ENCODE assay signal across 1 cellular context in genomic region chr20:51014797-51015722, GRCh38.
TF ChIP-seq lines count a peak whose summit lies in the region.

No MANE protein-coding gene starts in this region.

TF ChIP-seq in SK-N-SH, 30 proteins besides CTCF, POLR2A, EP300 and RAD21 (continued from another document):
- TF ChIP-seq, protein P1, sequence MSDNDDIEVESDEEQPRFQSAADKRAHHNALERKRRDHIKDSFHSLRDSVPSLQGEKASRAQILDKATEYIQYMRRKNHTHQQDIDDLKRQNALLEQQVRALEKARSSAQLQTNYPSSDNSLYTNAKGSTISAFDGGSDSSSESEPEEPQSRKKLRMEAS (IDR thresholded peaks at IDR 0.05; ENCODE audit: low read depth) = no peak
- TF ChIP-seq GATA2 (CRISPR knock-in tag; IDR thresholded peaks at IDR 0.05) = no peak
- peak; percentile 78 for TF ChIP-seq SMC3 (IDR thresholded peaks at IDR 0.05; ENCODE audit: low read depth, low read length)
- TF ChIP-seq, protein P2, sequence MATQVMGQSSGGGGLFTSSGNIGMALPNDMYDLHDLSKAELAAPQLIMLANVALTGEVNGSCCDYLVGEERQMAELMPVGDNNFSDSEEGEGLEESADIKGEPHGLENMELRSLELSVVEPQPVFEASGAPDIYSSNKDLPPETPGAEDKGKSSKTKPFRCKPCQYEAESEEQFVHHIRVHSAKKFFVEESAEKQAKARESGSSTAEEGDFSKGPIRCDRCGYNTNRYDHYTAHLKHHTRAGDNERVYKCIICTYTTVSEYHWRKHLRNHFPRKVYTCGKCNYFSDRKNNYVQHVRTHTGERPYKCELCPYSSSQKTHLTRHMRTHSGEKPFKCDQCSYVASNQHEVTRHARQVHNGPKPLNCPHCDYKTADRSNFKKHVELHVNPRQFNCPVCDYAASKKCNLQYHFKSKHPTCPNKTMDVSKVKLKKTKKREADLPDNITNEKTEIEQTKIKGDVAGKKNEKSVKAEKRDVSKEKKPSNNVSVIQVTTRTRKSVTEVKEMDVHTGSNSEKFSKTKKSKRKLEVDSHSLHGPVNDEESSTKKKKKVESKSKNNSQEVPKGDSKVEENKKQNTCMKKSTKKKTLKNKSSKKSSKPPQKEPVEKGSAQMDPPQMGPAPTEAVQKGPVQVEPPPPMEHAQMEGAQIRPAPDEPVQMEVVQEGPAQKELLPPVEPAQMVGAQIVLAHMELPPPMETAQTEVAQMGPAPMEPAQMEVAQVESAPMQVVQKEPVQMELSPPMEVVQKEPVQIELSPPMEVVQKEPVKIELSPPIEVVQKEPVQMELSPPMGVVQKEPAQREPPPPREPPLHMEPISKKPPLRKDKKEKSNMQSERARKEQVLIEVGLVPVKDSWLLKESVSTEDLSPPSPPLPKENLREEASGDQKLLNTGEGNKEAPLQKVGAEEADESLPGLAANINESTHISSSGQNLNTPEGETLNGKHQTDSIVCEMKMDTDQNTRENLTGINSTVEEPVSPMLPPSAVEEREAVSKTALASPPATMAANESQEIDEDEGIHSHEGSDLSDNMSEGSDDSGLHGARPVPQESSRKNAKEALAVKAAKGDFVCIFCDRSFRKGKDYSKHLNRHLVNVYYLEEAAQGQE (IDR thresholded peaks at IDR 0.05; ENCODE audit: low read depth, low read length) = no peak
- no peak for TF ChIP-seq RFX5 (IDR thresholded peaks at IDR 0.05; ENCODE audit: low read length)
- no peak for TF ChIP-seq TEAD4 (IDR thresholded peaks at IDR 0.05; ENCODE audit: borderline replicate concordance, insufficient read depth)
- TF ChIP-seq CHD2 (IDR thresholded peaks at IDR 0.05; ENCODE audit: low read length, partially characterized antibody) = peak; percentile 52
- TF ChIP-seq SIN3A (IDR thresholded peaks at IDR 0.05; ENCODE audit: borderline replicate concordance, low read depth, low read length) = no peak
